17 cellular contexts compared by ENCODE assay signal in the genomic region with DNA sequence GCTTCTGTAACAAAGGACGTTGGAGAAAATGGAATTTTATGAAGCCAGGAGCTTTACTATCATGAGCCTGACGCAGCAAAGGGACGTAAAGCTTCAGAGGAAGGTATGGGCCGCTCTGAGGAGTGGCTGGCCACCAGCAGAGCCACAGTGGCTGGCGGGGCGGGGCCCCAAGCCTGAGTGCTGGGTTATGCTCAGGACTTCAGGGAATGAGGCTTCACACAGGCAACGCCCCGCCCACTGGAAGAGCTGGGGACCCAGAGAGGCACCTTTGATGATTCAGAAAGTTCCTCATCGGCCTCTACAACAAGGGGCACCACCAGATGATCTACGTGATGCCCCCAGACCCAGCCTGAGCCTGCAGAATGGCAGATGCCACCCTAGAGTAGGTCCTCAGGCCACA. TPM values are rescaled to one million over a fixed set of nuclear protein-coding genes. Genes with fewer than 3 reads are reported as not detected.
DNase-seq lines count a peak whose midpoint lies in the region; ATAC-seq and TF ChIP-seq lines count a peak whose summit lies in the region.
"Had no signal": no experiment of that assay in that cellular context is flagged by ENCODE, and none has a peak within 500 bp of the region (broad histone marks: within the 10 kb centered on the region; RNA-seq: fewer than 3 reads in every experiment).

No MANE protein-coding gene starts in this region.

- H3K27me3 ChIP-seq in WERI-Rb-1 (ENCODE audit: insufficient read depth, low read depth, severe bottlenecking): no peaks in the 10 kb centered on the region

- peak overlapping the region; percentile 73 for H3K27ac ChIP-seq in WERI-Rb-1
- H3K27ac ChIP-seq: GM23248 had no signal

- no peak for TF ChIP-seq CTCF in WERI-Rb-1 (IDR thresholded peaks at IDR 0.05; ENCODE audit: low read depth, low read length)
- TF ChIP-seq CTCF in nephron progenitor cell (IDR thresholded peaks at IDR 0.05): no peak
- no peak for TF ChIP-seq CTCF in type B pancreatic cell (conservative IDR thresholded peaks at IDR 0.05)

- no peak overlapping the region for H3K4me3 ChIP-seq in WERI-Rb-1 (ENCODE audit: low read depth, low read length)
- H3K4me3 ChIP-seq: GM23248 had no signal

- no peak for DNase-seq in stimulated activated naive CD8-positive, alpha-beta T cell treated with anti-CD3 and anti-CD28 coated beads, Interleukin-15, amount 100 ng/mL, for 72 hours
- no peak for DNase-seq in stimulated activated naive CD8-positive, alpha-beta T cell treated with anti-CD3 and anti-CD28 coated beads, Interleukin-15, Interleukin-2, amounts not matched to agents 100 U/mL and 50 U/mL, for 24 hours
- DNase-seq in WERI-Rb-1 (no peak), nephron progenitor cell (no peak), type B pancreatic cell (ENCODE audit: extremely low spot score, unreplicated experiment) (no peak), NCI-H2107 (lab: John Stamatoyannopoulos, UW) (no peak)
- no peak for DNase-seq in activated CD4-positive, CD25-positive, alpha-beta regulatory T cell (lab: John Stamatoyannopoulos, UW)
- DNase-seq: CD8-positive, alpha-beta T cell; COR-L47; DMS153; DMS79 treated with DMSO at 0.1 percent for 48 hours; EL; GF-D8; GM23248 had no signal

- peaks cover 86% of the 10 kb centered on the region for H3K36me3 Mint-ChIP-seq in nephron progenitor cell (ENCODE audit: low read depth)
- peaks cover 37% of the 10 kb centered on the region for H3K36me3 Mint-ChIP-seq in type B pancreatic cell

- ATAC-seq in stimulated activated naive CD8-positive, alpha-beta T cell treated with anti-CD3 and anti-CD28 coated beads, Interleukin-15, amount 100 ng/mL, for 72 hours: no peak
- ATAC-seq in stimulated activated naive CD8-positive, alpha-beta T cell treated with anti-CD3 and anti-CD28 coated beads, Interleukin-15, Interleukin-2, amounts not matched to agents 100 U/mL and 50 U/mL, for 24 hours: no peak
- ATAC-seq in GM21529 (IDR thresholded peaks at IDR 0.05; ENCODE audit: unreplicated experiment): no peak
- ATAC-seq: CD8-positive, alpha-beta T cell had no signal

- H3K9me3 ChIP-seq in WERI-Rb-1 (ENCODE audit: severe bottlenecking): no peaks in the 10 kb centered on the region

- H3K27ac Mint-ChIP-seq in stimulated activated naive CD8-positive, alpha-beta T cell treated with anti-CD3 and anti-CD28 coated beads, Interleukin-15, amount 100 ng/mL, for 72 hours: peak overlapping the region; percentile 74 to 77
- peak overlapping the region; percentile 29 for H3K27ac Mint-ChIP-seq in nephron progenitor cell
- H3K27ac Mint-ChIP-seq in type B pancreatic cell: peak overlapping the region; percentile 16
- H3K27ac Mint-ChIP-seq: IgD-negative memory B cell had no signal

- peaks cover 91% of the 10 kb centered on the region for H3K36me3 ChIP-seq in WERI-Rb-1

- H3K4me1 Mint-ChIP-seq in stimulated activated naive CD8-positive, alpha-beta T cell treated with anti-CD3 and anti-CD28 coated beads, Interleukin-15, amount 100 ng/mL, for 72 hours: peaks cover 12% of the 10 kb centered on the region
- H3K4me1 Mint-ChIP-seq in nephron progenitor cell: no peaks in the 10 kb centered on the region
- peaks cover 9% of the 10 kb centered on the region for H3K4me1 Mint-ChIP-seq in type B pancreatic cell (ENCODE audit: unreplicated experiment)
- H3K4me1 Mint-ChIP-seq: IgD-negative memory B cell had no signal

- H3K27me3 Mint-ChIP-seq in stimulated activated naive CD8-positive, alpha-beta T cell treated with anti-CD3 and anti-CD28 coated beads, Interleukin-15, amount 100 ng/mL, for 72 hours: no peaks in the 10 kb centered on the region
- H3K27me3 Mint-ChIP-seq in nephron progenitor cell (ENCODE audit: low read depth, poor library complexity): no peaks in the 10 kb centered on the region
- H3K27me3 Mint-ChIP-seq in type B pancreatic cell: no peaks in the 10 kb centered on the region
- H3K27me3 Mint-ChIP-seq: IgD-negative memory B cell had no signal

- no peak overlapping the region for H3K4me3 Mint-ChIP-seq in stimulated activated naive CD8-positive, alpha-beta T cell treated with anti-CD3 and anti-CD28 coated beads, Interleukin-15, amount 100 ng/mL, for 72 hours
- H3K4me3 Mint-ChIP-seq in nephron progenitor cell (no peak overlapping the region), type B pancreatic cell (no peak overlapping the region)
- H3K4me3 Mint-ChIP-seq: CD14-positive monocyte; CD8-positive, alpha-beta T cell; IgD-negative memory B cell had no signal

- no peaks in the 10 kb centered on the region for H3K9me3 Mint-ChIP-seq in stimulated activated naive CD8-positive, alpha-beta T cell treated with anti-CD3 and anti-CD28 coated beads, Interleukin-15, amount 100 ng/mL, for 72 hours
- H3K9me3 Mint-ChIP-seq in nephron progenitor cell (no peaks in the 10 kb centered on the region), type B pancreatic cell (no peaks in the 10 kb centered on the region)
- H3K9me3 Mint-ChIP-seq: CD8-positive, alpha-beta T cell; IgD-negative memory B cell had no signal

RNA-seq across cellular contexts. Expression of a gene that starts 8.8 kb away (rescaled TPM):
- total RNA-seq in type B pancreatic cell (ENCODE audit: low replicate concordance): 52.3 and 60.3 TPM in 2 replicates

RNA-seq across cellular contexts. Expression of a gene that starts 16.2 kb away (rescaled TPM):
- 37.2 and 38.8 TPM in 2 replicates for total RNA-seq in type B pancreatic cell (ENCODE audit: low replicate concordance)

RNA-seq across cellular contexts. Expression of a gene that starts 19.6 kb away (rescaled TPM):
- 112 and 159 TPM in 2 replicates for total RNA-seq in type B pancreatic cell (ENCODE audit: low replicate concordance)

Comparison
In these comparisons a context has a peak if more than half of its experiments do, and no peak if none do; other contexts are left out.
1. H3K27ac Mint-ChIP-seq: peak in every context shown above with its lines; median percentile 76 in stimulated activated naive CD8-positive, alpha-beta T cell treated with anti-CD3 and anti-CD28 coated beads, Interleukin-15, amount 100 ng/mL, for 72 hours; 29 in nephron progenitor cell; 16 in type B pancreatic cell.